10 cellular contexts compared by ENCODE assay signal in the genomic region with DNA sequence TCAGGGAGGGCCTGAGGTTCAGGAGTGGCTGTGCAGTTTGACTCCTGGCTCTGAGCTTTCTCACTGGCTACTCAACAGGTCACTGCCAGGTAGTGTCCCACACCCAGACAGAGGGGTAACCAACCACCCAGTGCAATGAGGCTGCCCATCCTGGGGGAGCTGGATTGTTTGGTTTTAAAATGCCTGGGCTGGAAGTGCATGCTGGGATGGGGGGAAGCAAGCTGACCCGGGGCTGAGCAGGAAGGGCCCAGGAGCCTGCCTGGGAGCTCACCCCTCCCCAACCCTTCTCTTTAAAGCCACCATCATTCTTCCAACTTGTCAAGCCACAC. TPM values are rescaled to one million over a fixed set of nuclear protein-coding genes. Genes with fewer than 3 reads are reported as not detected.
DNase-seq lines count a peak whose midpoint lies in the region; ATAC-seq and TF ChIP-seq lines count a peak whose summit lies in the region.
"Had no signal": no experiment of that assay in that cellular context is flagged by ENCODE, and none has a peak within 500 bp of the region (broad histone marks: within the 10 kb centered on the region; RNA-seq: fewer than 3 reads in every experiment).

No MANE protein-coding gene starts in this region.

- no peak overlapping the region for H3K23ac ChIP-seq in mesenchymal stem cell (ENCODE audit: low read length in 2 of 2)

- peaks cover 18% of the 10 kb centered on the region for H3K4me1 Mint-ChIP-seq in activated T-helper 1 cell treated with anti-CD3 and anti-CD28 coated beads, Interleukin-12 subunit alpha, Interleukin-12 subunit beta, Interleukin-2, Interleukin-4 antibody, amounts not matched to agents 30 ng/mL and 10 ng/mL and 1 ng/mL, durations not matched to agents 14 hours and 24 hours and 36 hours (ENCODE audit: low read depth)

- peak overlapping the region; percentile 85 for H4K8ac ChIP-seq in mesenchymal stem cell (ENCODE audit: low read length)

- intact Hi-C loops in heart right ventricle (cut with DNase I): loop anchor here in 1 of 10 donors (5.0 kb wide), 1 partner anchor 72 kb away; no protein-coding TSS in a partner anchor
- intact Hi-C loops in Right ventricle myocardium inferior (cut with DNase I): no loop called here
- intact Hi-C loops in activated T-helper 1 cell treated with anti-CD3 and anti-CD28 coated beads, Interleukin-12 subunit alpha, Interleukin-12 subunit beta, Interleukin-2, Interleukin-4 antibody, amounts not matched to agents 30 ng/mL and 10 ng/mL and 1 ng/mL, durations not matched to agents 14 hours and 24 hours and 36 hours (cut with micrococcal nuclease): no loop called here
- intact Hi-C loops in aorta (cut with DNase I): no loop called here

- no peaks in the 10 kb centered on the region for H3K79me1 ChIP-seq in mesenchymal stem cell (replicated peaks; ENCODE audit: low read length, poor library complexity, severe bottlenecking)

- H3K4me1 ChIP-seq in heart right ventricle (peaks cover 0 to 11% (median 7%) of the 10 kb centered on the region in 9 donors), mesenchymal stem cell (ENCODE audit: control insufficient read depth, insufficient read depth, low read depth, low read length) (peaks cover 4% of the 10 kb centered on the region), aorta (ENCODE audit: control insufficient read depth in 1 of 2, insufficient read depth in 2 of 2, low read length in 2 of 2) (no peaks in the 10 kb centered on the region)

- no peak overlapping the region for H3K4me2 ChIP-seq in mesenchymal stem cell (ENCODE audit: low read length, poor library complexity, severe bottlenecking)

- no peak overlapping the region for H3K27ac Mint-ChIP-seq in activated T-helper 1 cell treated with anti-CD3 and anti-CD28 coated beads, Interleukin-12 subunit alpha, Interleukin-12 subunit beta, Interleukin-2, Interleukin-4 antibody, amounts not matched to agents 30 ng/mL and 10 ng/mL and 1 ng/mL, durations not matched to agents 14 hours and 24 hours and 36 hours

- H3K9ac ChIP-seq in mesenchymal stem cell (ENCODE audit: low read length): peak overlapping the region; percentile 89

- no peak overlapping the region for H3K4ac ChIP-seq in mesenchymal stem cell (ENCODE audit: low read depth in 1 of 2, low read length in 2 of 2)

- H3K9me3 ChIP-seq in heart right ventricle: no peaks in the 10 kb centered on the region
- no peaks in the 10 kb centered on the region for H3K9me3 ChIP-seq in mesenchymal stem cell (ENCODE audit: control insufficient read depth, low read length)
- no peaks in the 10 kb centered on the region for H3K9me3 ChIP-seq in aorta (ENCODE audit: control insufficient read depth, low read length)

- ATAC-seq in heart right ventricle: peak in 3 of 8 donors; percentile 10 to 29 (median 14)
- ATAC-seq in Right ventricle myocardium inferior: no peak
- ATAC-seq in aorta (ENCODE audit: low FRiP score): peak; percentile 21
- ATAC-seq in HG03460 (IDR thresholded peaks at IDR 0.05; ENCODE audit: unreplicated experiment): no peak

- DNase-seq in heart right ventricle (no peak), Right ventricle myocardium inferior (ENCODE audit: missing footprints) (no peak), mesenchymal stem cell (no peak), aorta (no peak), NCI-H1417 (lab: John Stamatoyannopoulos, UW) (no peak)
- no peak for DNase-seq in activated T-helper 1 cell treated with anti-CD3 and anti-CD28 coated beads, Interleukin-12 subunit alpha, Interleukin-12 subunit beta, Interleukin-2, Interleukin-4 antibody, amounts not matched to agents 30 ng/mL and 10 ng/mL and 1 ng/mL, durations not matched to agents 14 hours and 24 hours and 36 hours (ENCODE audit: low spot score)
- no peak for DNase-seq in NK-92 treated with Interleukin-12 subunit alpha and Interleukin-12 subunit beta, amount 100 ng/mL, for 24 hours (lab: John Stamatoyannopoulos, UW)

- H3K4me3 Mint-ChIP-seq in activated T-helper 1 cell treated with anti-CD3 and anti-CD28 coated beads, Interleukin-12 subunit alpha, Interleukin-12 subunit beta, Interleukin-2, Interleukin-4 antibody, amounts not matched to agents 30 ng/mL and 10 ng/mL and 1 ng/mL, durations not matched to agents 14 hours and 24 hours and 36 hours: peak overlapping the region; percentile 57

- H3K27ac ChIP-seq in heart right ventricle (peak overlapping the region; percentile 24 to 86 (median 64)), mesenchymal stem cell (ENCODE audit: low read length, poor library complexity, severe bottlenecking) (no peak overlapping the region), aorta (ENCODE audit: low read depth in 1 of 2, low read length in 2 of 2) (no peak overlapping the region)

- H3K36me3 Mint-ChIP-seq in activated T-helper 1 cell treated with anti-CD3 and anti-CD28 coated beads, Interleukin-12 subunit alpha, Interleukin-12 subunit beta, Interleukin-2, Interleukin-4 antibody, amounts not matched to agents 30 ng/mL and 10 ng/mL and 1 ng/mL, durations not matched to agents 14 hours and 24 hours and 36 hours (ENCODE audit: low read depth): no peaks in the 10 kb centered on the region

- H3K4me3 ChIP-seq in heart right ventricle (peak overlapping the region in 9 of 10 donors; percentile 47 to 63 (median 61)), mesenchymal stem cell (ENCODE audit: insufficient read depth in 1 of 2, low read depth in 1 of 2, low read length in 2 of 2) (peak overlapping the region in 1 of 2 experiments; percentile 76), aorta (ENCODE audit: low read length in 2 of 2) (peak overlapping the region in 1 of 2 donors; percentile 46)

- H4K91ac ChIP-seq in mesenchymal stem cell (ENCODE audit: low read length): peak overlapping the region; percentile 11

- WGBS in heart right ventricle, 2 donors: 0 to 8% methylated on average over 1 of the region's 1 CpG
- whole genome bisulfite sequencing in mesenchymal stem cell: 50% methylated on average over 1 of the region's 1 CpG
- WGBS in aorta, 2 donors: 0% methylated on average over 1 of the region's 1 CpG

- no peak overlapping the region for H2BK15ac ChIP-seq in mesenchymal stem cell (ENCODE audit: low read depth, poor library complexity, severe bottlenecking)

- peak overlapping the region; percentile 51 for H2BK120ac ChIP-seq in mesenchymal stem cell (ENCODE audit: low read depth, low read length)

- no peaks in the 10 kb centered on the region for H3K9me3 Mint-ChIP-seq in activated T-helper 1 cell treated with anti-CD3 and anti-CD28 coated beads, Interleukin-12 subunit alpha, Interleukin-12 subunit beta, Interleukin-2, Interleukin-4 antibody, amounts not matched to agents 30 ng/mL and 10 ng/mL and 1 ng/mL, durations not matched to agents 14 hours and 24 hours and 36 hours

- no peak overlapping the region for H2BK5ac ChIP-seq in mesenchymal stem cell (ENCODE audit: low read depth, low read length, poor library complexity, severe bottlenecking)

- no peaks in the 10 kb centered on the region for H3K36me3 ChIP-seq in heart right ventricle
- H3K36me3 ChIP-seq in mesenchymal stem cell (ENCODE audit: control insufficient read depth in 1 of 2, insufficient read depth in 2 of 2, low read depth in 1 of 2, low read length in 2 of 2): no peaks in the 10 kb centered on the region
- H3K36me3 ChIP-seq in aorta (ENCODE audit: control insufficient read depth in 1 of 2, insufficient read depth in 2 of 2, low read length in 1 of 2): no peaks in the 10 kb centered on the region

- H3K14ac ChIP-seq in mesenchymal stem cell (ENCODE audit: low read length in 2 of 2): no peak overlapping the region

- H3K18ac ChIP-seq in mesenchymal stem cell (ENCODE audit: low read depth in 1 of 2, low read length in 2 of 2): peak overlapping the region in 1 of 2 experiments; percentile 56

- H2AK5ac ChIP-seq in mesenchymal stem cell (ENCODE audit: low read length, severe bottlenecking): no peak overlapping the region

- H3K27me3 ChIP-seq in heart right ventricle: no peaks in the 10 kb centered on the region
- H3K27me3 ChIP-seq in mesenchymal stem cell (ENCODE audit: control insufficient read depth in 1 of 2, insufficient read depth in 1 of 2, low read length in 2 of 2): no peaks in the 10 kb centered on the region
- H3K27me3 ChIP-seq in aorta (ENCODE audit: control insufficient read depth in 1 of 2, insufficient read depth in 2 of 2, low read length in 1 of 2): no peaks in the 10 kb centered on the region

- H2BK12ac ChIP-seq in mesenchymal stem cell (ENCODE audit: low read length in 2 of 2): no peak overlapping the region

- H2AFZ ChIP-seq in mesenchymal stem cell (ENCODE audit: low read depth, low read length): no peak overlapping the region

- TF ChIP-seq CTCF in heart right ventricle (IDR thresholded peaks at IDR 0.05): no peak

- peaks cover 19% of the 10 kb centered on the region for H3K27me3 Mint-ChIP-seq in activated T-helper 1 cell treated with anti-CD3 and anti-CD28 coated beads, Interleukin-12 subunit alpha, Interleukin-12 subunit beta, Interleukin-2, Interleukin-4 antibody, amounts not matched to agents 30 ng/mL and 10 ng/mL and 1 ng/mL, durations not matched to agents 14 hours and 24 hours and 36 hours (ENCODE audit: insufficient read depth)

RNA-seq across cellular contexts. Expression of gene ABHD12B, which starts 12.6 kb away (rescaled TPM):
- total RNA-seq in heart right ventricle: not detected
- polyA plus RNA-seq in heart right ventricle: not detected
- not detected for total RNA-seq in Right ventricle myocardium inferior
- total RNA-seq in activated T-helper 1 cell treated with anti-CD3 and anti-CD28 coated beads, Interleukin-12 subunit alpha, Interleukin-12 subunit beta, Interleukin-2, Interleukin-4 antibody, amounts not matched to agents 30 ng/mL and 10 ng/mL and 1 ng/mL, durations not matched to agents 14 hours and 24 hours and 36 hours: not detected in 2 replicates
- polyA plus RNA-seq in mesenchymal stem cell (2013, experiment 1 of 2): not detected
- 0.08 TPM for polyA plus RNA-seq in mesenchymal stem cell (2013, experiment 2 of 2)
- not detected for total RNA-seq in aorta
- polyA plus RNA-seq in aorta: under 1 TPM in 1 of 2 donors, not detected in 1; 0.13 TPM
- total RNA-seq: glomerular endothelial cell, NCI-H460 had no signal

RNA-seq across cellular contexts. Expression of gene NIN, which starts 28.3 kb away (rescaled TPM):
- total RNA-seq in heart right ventricle (10 to 100 TPM; 20.2 to 38.7 (median 26.6) TPM), Right ventricle myocardium inferior (22.2 TPM), aorta (10 to 100 TPM; 54.3 to 57.7 TPM)
- polyA plus RNA-seq in heart right ventricle (10 to 100 TPM in 1 of 2 donors, 1 to 10 TPM in 1; 4.0 to 14.3 TPM), aorta (1 to 10 TPM; 7.7 to 8.1 TPM)
- total RNA-seq in activated T-helper 1 cell treated with anti-CD3 and anti-CD28 coated beads, Interleukin-12 subunit alpha, Interleukin-12 subunit beta, Interleukin-2, Interleukin-4 antibody, amounts not matched to agents 30 ng/mL and 10 ng/mL and 1 ng/mL, durations not matched to agents 14 hours and 24 hours and 36 hours: 39.9 and 43.3 TPM in 2 replicates
- 18.3 TPM for polyA plus RNA-seq in mesenchymal stem cell (2013, experiment 1 of 2)
- polyA plus RNA-seq in mesenchymal stem cell (2013, experiment 2 of 2): 17.2 TPM

Comparison
In these comparisons a context has a peak if more than half of its experiments do, and no peak if none do; other contexts are left out.
1. H3K27ac ChIP-seq: peak in heart right ventricle (10 of 10); none in mesenchymal stem cell (single experiment) and aorta (0 of 2).